ENCODE assay signal across 8 cellular contexts in the genomic region with DNA sequence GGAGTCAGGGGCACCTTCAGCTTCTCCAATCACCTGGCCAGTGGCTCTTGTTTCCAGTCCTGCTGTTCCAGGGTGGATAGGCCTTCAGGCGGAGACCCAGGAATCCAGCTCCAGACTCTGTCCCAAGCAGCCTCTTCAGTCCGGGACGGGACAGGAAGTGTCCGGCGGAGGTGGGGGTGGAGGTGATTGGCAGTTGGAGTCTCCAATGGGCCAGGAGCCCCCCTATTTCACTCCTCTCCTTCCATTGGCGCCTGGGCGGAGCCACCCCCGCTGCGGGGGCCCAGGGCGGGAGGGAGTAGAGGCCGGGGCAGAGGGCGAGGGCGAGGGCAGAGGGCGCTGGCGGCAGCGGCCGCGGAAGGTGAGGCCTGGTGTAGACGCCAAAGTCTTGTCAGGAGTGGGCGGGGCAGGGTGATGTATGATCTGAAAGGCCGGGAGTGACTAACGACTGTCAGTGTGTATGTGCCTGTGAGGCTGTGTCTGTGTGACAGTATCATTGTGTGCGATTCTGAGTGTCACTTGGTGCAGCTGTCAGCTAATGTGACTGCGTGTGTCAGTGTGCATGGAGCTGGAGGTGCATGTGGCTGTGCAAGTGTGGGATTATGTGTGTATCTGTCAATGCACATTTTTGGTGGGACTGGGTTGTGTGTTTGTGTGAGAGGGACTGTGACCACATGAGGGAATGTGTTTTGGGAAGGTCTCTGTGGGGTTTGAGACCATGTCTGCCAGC. TPM values are rescaled to one million over a fixed set of nuclear protein-coding genes. Genes with fewer than 3 reads are reported as not detected.
A peak's percentile ranks its signal among the peaks of the same experiment; 100 is the strongest.
DNase-seq lines count a peak whose midpoint lies in the region; ATAC-seq, FAIRE-seq and TF ChIP-seq lines count a peak whose summit lies in the region.

A gene (plus strand): TSS at position 310 of the 727 bp plus-strand sequence. CDS start 3,033 bp downstream, outside the sequence.

- H3K4me3 ChIP-seq in SK-N-SH (ENCODE audit: low read depth in 2 of 2, low read length in 1 of 2): no peak within 1 kb of the TSS
- H3K4me3 ChIP-seq in left ventricle myocardium inferior: peak within 1 kb of the TSS; percentile 72
- H3K4me3 ChIP-seq in pancreas: peak within 1 kb of the TSS in 2 of 4 donors; percentile 16 to 34

- no peak for ATAC-seq in SK-N-SH treated with all-trans-retinoic acid at 6 μM for 48 hours
- ATAC-seq in pancreas: peak; percentile 44 to 71 (median 62)
- no peak for ATAC-seq in GM18861 (IDR thresholded peaks at IDR 0.05; ENCODE audit: unreplicated experiment)
- no peak for ATAC-seq in HG03139 (IDR thresholded peaks at IDR 0.05; ENCODE audit: unreplicated experiment)

- DNase-seq in SK-N-SH: no peak
- DNase-seq in RCC 7860 (ENCODE audit: low spot score): peak; percentile 71
- DNase-seq in amygdala (lab: John Stamatoyannopoulos, UW): peak in 53 of 56 donors; percentile 14 to 88 (median 71)
- peak; percentile 93 for DNase-seq in left ventricle myocardium inferior
- DNase-seq in pancreas: peak; percentile 63 to 84 (median 70)

- H3K4me1 ChIP-seq in SK-N-SH (ENCODE audit: control insufficient read depth in 1 of 2, insufficient read depth in 2 of 2, low read depth in 1 of 2, low read length in 1 of 2): peaks cover 23 to 87% of the 10 kb centered on the region in 2 experiments
- H3K4me1 ChIP-seq in left ventricle myocardium inferior: peaks cover 84% of the 10 kb centered on the region
- peaks cover 15 to 42% (median 27%) of the 10 kb centered on the region in 3 donors for H3K4me1 ChIP-seq in pancreas

- H3K27ac ChIP-seq in SK-N-SH (ENCODE audit: low read depth in 2 of 2, low read length in 1 of 2) (peak within 1 kb of the TSS; percentile 67 to 96), left ventricle myocardium inferior (replicated peaks) (peak within 1 kb of the TSS; percentile 93), pancreas (peak within 1 kb of the TSS; percentile 11 to 68 (median 42))

- H3K4me2 ChIP-seq in SK-N-SH: peak within 1 kb of the TSS; percentile 76

- H3K9me2 ChIP-seq in SK-N-SH: no peaks in the 10 kb centered on the region

- H3K9me3 ChIP-seq in SK-N-SH (no peaks in the 10 kb centered on the region), left ventricle myocardium inferior (replicated peaks) (no peaks in the 10 kb centered on the region), pancreas (no peaks in the 10 kb centered on the region)

- H2AFZ ChIP-seq in SK-N-SH (ENCODE audit: low read depth): 0 out of 2 replicates have a peak within 1 kb of the TSS, but pooled peaks have one; percentile 71

- H3K9ac ChIP-seq in SK-N-SH: peak within 1 kb of the TSS; percentile 32; the same call in 1 of the 2 replicates

- 85% methylated on average over 24 of the region's 24 CpGs for WGBS in SK-N-SH (ENCODE audit: low lambda C conversion rate)
- 6 to 27% methylated on average over 22 to 24 of the region's 24 CpGs for WGBS in pancreas, 2 donors

- CTCF ChIA-PET in SK-N-SH (lab: Yijun Ruan, JAX): interaction anchor here (4.2 to 14.1 kb wide), 2 partner anchors 12 to 15 kb away, joined by 20 to 152 read pairs; a partner anchor contains a TSS

- intact Hi-C loops in left ventricle myocardium inferior (cut with micrococcal nuclease) (no loop called here), pancreas (cut with DNase I) (no loop called here)

- no peaks in the 10 kb centered on the region for H4K20me1 ChIP-seq in SK-N-SH (ENCODE audit: insufficient read depth)

- H3K79me2 ChIP-seq in SK-N-SH (ENCODE audit: insufficient read depth): peaks cover 12% of the 10 kb centered on the region; the same call in 1 of the 2 replicates

- H3K36me3 ChIP-seq in SK-N-SH (replicated peaks in 1 of 2; ENCODE audit: control insufficient read depth in 1 of 2, insufficient read depth in 2 of 2, low read length in 1 of 2) (peaks cover 13 to 19% of the 10 kb centered on the region in 2 experiments), left ventricle myocardium inferior (peaks cover 29% of the 10 kb centered on the region), pancreas (peaks cover 0 to 3% (median 0%) of the 10 kb centered on the region in 3 donors)

- TF ChIP-seq CTCF in SK-N-SH (IDR thresholded peaks at IDR 0.05) (no peak), left ventricle myocardium inferior (IDR thresholded peaks at IDR 0.05; ENCODE audit: borderline replicate concordance) (peak; percentile 10), pancreas (IDR thresholded peaks at IDR 0.05) (no peak)

- no peaks in the 10 kb centered on the region for H3K27me3 ChIP-seq in SK-N-SH (ENCODE audit: insufficient read depth)
- no peaks in the 10 kb centered on the region for H3K27me3 ChIP-seq in left ventricle myocardium inferior (ENCODE audit: low read depth)
- H3K27me3 ChIP-seq in pancreas: no peaks in the 10 kb centered on the region

- POLR2A ChIA-PET in SK-N-SH (lab: Yijun Ruan, JAX): interaction anchor here (1.2 kb wide), 1 partner anchor 13 kb away, joined by 3 read pairs; no protein-coding TSS in a partner anchor

- no peak for TF ChIP-seq EP300 in SK-N-SH (IDR thresholded peaks at IDR 0.05; ENCODE audit: borderline replicate concordance in 1 of 2, low read depth in 1 of 2, low read length in 1 of 2)

- TF ChIP-seq RAD21 in SK-N-SH (IDR thresholded peaks at IDR 0.05; ENCODE audit: low read length): no peak

- peaks cover 3% of the 10 kb centered on the region for H3F3A ChIP-seq in SK-N-SH (replicated peaks; ENCODE audit: insufficient read depth)

- FAIRE-seq in RCC 7860 (lab: Jason Lieb, UNC) (no peak), pancreas (lab: Jason Lieb, UNC) (no peak)

TF ChIP-seq in SK-N-SH, 30 proteins besides CTCF, POLR2A, EP300 and RAD21:
- 0 out of 2 replicates have a peak, but pooled peaks have one; percentile 19 for TF ChIP-seq GABPA (IDR thresholded peaks at IDR 0.05; ENCODE audit: low read depth)
- TF ChIP-seq, protein P1, sequence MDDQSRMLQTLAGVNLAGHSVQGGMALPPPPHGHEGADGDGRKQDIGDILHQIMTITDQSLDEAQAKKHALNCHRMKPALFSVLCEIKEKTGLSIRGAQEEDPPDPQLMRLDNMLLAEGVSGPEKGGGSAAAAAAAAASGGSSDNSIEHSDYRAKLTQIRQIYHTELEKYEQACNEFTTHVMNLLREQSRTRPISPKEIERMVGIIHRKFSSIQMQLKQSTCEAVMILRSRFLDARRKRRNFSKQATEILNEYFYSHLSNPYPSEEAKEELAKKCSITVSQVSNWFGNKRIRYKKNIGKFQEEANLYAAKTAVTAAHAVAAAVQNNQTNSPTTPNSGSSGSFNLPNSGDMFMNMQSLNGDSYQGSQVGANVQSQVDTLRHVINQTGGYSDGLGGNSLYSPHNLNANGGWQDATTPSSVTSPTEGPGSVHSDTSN (IDR thresholded peaks at IDR 0.05): peak; percentile 64
- TF ChIP-seq, protein P2, sequence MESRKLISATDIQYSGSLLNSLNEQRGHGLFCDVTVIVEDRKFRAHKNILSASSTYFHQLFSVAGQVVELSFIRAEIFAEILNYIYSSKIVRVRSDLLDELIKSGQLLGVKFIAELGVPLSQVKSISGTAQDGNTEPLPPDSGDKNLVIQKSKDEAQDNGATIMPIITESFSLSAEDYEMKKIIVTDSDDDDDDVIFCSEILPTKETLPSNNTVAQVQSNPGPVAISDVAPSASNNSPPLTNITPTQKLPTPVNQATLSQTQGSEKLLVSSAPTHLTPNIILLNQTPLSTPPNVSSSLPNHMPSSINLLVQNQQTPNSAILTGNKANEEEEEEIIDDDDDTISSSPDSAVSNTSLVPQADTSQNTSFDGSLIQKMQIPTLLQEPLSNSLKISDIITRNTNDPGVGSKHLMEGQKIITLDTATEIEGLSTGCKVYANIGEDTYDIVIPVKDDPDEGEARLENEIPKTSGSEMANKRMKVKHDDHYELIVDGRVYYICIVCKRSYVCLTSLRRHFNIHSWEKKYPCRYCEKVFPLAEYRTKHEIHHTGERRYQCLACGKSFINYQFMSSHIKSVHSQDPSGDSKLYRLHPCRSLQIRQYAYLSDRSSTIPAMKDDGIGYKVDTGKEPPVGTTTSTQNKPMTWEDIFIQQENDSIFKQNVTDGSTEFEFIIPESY (IDR thresholded peaks at IDR 0.05; ENCODE audit: borderline replicate concordance, low read depth): no peak

TF ChIP-seq in SK-N-SH treated with all-trans-retinoic acid at 6 μM for 48 hours, 23 proteins besides CTCF, POLR2A, EP300 and RAD21:
- TF ChIP-seq BACH2 (CRISPR knock-in tag; IDR thresholded peaks at IDR 0.05; ENCODE audit: borderline replicate concordance) (no peak), ZFP30 (CRISPR knock-in tag; IDR thresholded peaks at IDR 0.05) (no peak), TOX (CRISPR knock-in tag; IDR thresholded peaks at IDR 0.05; ENCODE audit: borderline replicate concordance) (no peak), ISL1 (CRISPR knock-in tag; IDR thresholded peaks at IDR 0.05) (no peak), RARB (CRISPR knock-in tag; IDR thresholded peaks at IDR 0.05) (no peak), ZFP3 (CRISPR knock-in tag; IDR thresholded peaks at IDR 0.05) (no peak), SNAI2 (CRISPR knock-in tag; IDR thresholded peaks at IDR 0.05) (no peak), OSR1 (CRISPR knock-in tag; IDR thresholded peaks at IDR 0.05) (no peak), PPARA (CRISPR knock-in tag; IDR thresholded peaks at IDR 0.05; ENCODE audit: borderline replicate concordance) (no peak), ARNTL (CRISPR knock-in tag; IDR thresholded peaks at IDR 0.05; ENCODE audit: borderline replicate concordance, low read depth) (no peak), ZC3H10 (CRISPR knock-in tag; IDR thresholded peaks at IDR 0.05) (no peak), ZNF8 (CRISPR knock-in tag; IDR thresholded peaks at IDR 0.05) (no peak)
- TF ChIP-seq, protein P3, sequence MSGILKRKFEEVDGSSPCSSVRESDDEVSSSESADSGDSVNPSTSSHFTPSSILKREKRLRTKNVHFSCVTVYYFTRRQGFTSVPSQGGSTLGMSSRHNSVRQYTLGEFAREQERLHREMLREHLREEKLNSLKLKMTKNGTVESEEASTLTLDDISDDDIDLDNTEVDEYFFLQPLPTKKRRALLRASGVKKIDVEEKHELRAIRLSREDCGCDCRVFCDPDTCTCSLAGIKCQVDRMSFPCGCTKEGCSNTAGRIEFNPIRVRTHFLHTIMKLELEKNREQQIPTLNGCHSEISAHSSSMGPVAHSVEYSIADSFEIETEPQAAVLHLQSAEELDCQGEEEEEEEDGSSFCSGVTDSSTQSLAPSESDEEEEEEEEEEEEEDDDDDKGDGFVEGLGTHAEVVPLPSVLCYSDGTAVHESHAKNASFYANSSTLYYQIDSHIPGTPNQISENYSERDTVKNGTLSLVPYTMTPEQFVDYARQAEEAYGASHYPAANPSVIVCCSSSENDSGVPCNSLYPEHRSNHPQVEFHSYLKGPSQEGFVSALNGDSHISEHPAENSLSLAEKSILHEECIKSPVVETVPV (CRISPR knock-in tag; IDR thresholded peaks at IDR 0.05): no peak

RNA-seq across cellular contexts. Expression of the gene that starts here (rescaled TPM):
- polyA plus RNA-seq in SK-N-SH (2012; rRNA removed): 16.5 and 20.8 TPM in 2 replicates
- polyA plus RNA-seq in SK-N-SH (2012; cell fraction: cytosol; rRNA removed): 4.0 and 5.5 TPM in 2 replicates
- polyA plus RNA-seq in SK-N-SH (2012; cell fraction: nucleus; rRNA removed): 175 and 189 TPM in 2 replicates
- total RNA-seq in left ventricle myocardium inferior: 56.5 TPM
- 1 to 10 TPM; 4.1 to 8.2 (median 5.9) TPM for total RNA-seq in pancreas
- polyA plus RNA-seq in pancreas: 10 to 100 TPM; 12.6 to 30.0 TPM

Comparison
In these comparisons a context has a peak if more than half of its experiments do, and no peak if none do; other contexts are left out.
1. H3K27ac ChIP-seq: peak in every context shown above with its lines; median percentile 93 in left ventricle myocardium inferior; 82 in SK-N-SH; 42 in pancreas.
2. ATAC-seq: peak in pancreas (4 of 4); none in SK-N-SH treated with all-trans-retinoic acid at 6 μM for 48 hours (single experiment), GM18861 (single experiment) and HG03139 (single experiment).